ENCODE assay signal across 8 cellular contexts in the genomic region with DNA sequence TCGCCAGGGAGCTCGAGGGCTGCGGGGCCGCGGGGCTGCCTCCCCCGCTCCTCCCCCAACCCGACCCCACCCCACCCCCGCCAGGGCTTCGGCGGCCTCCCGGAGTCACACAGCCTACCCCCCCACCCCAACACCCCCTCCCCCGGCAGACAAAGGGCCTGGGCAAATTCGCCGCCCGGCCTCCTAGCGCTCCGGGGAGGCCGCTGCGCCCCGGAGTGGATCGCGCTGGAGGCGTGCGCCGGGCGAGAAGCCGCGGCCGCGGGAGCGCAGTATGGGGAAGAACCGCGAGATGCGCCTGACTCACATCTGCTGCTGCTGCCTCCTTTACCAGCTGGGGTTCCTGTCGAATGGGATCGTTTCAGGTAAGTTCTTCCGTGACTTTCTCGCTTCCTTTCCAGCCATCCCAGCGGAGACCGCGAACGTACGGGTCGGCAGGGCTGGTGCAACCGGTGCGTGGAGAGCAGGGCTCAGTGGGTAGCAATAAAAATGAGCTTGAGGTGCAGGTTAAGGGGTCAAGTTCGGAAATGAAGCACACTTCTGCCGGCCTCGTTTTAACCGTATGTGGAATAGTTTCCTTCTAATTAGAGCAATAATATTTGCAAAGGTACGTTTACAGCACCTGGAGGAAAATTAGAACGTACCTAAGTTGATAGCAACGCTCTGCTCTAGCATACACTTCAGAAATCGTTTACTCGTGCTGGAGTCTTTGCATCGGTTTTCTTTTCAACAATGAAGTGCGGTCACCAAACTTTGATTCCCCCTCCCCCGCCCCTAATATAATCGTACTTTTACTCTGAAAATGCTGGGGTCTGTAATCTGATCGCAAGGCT. TPM values are rescaled to one million over a fixed set of nuclear protein-coding genes. Genes with fewer than 3 reads are reported as not detected.
DNase-seq lines count a peak whose midpoint lies in the region; ATAC-seq and TF ChIP-seq lines count a peak whose summit lies in the region.

A gene with protein sequence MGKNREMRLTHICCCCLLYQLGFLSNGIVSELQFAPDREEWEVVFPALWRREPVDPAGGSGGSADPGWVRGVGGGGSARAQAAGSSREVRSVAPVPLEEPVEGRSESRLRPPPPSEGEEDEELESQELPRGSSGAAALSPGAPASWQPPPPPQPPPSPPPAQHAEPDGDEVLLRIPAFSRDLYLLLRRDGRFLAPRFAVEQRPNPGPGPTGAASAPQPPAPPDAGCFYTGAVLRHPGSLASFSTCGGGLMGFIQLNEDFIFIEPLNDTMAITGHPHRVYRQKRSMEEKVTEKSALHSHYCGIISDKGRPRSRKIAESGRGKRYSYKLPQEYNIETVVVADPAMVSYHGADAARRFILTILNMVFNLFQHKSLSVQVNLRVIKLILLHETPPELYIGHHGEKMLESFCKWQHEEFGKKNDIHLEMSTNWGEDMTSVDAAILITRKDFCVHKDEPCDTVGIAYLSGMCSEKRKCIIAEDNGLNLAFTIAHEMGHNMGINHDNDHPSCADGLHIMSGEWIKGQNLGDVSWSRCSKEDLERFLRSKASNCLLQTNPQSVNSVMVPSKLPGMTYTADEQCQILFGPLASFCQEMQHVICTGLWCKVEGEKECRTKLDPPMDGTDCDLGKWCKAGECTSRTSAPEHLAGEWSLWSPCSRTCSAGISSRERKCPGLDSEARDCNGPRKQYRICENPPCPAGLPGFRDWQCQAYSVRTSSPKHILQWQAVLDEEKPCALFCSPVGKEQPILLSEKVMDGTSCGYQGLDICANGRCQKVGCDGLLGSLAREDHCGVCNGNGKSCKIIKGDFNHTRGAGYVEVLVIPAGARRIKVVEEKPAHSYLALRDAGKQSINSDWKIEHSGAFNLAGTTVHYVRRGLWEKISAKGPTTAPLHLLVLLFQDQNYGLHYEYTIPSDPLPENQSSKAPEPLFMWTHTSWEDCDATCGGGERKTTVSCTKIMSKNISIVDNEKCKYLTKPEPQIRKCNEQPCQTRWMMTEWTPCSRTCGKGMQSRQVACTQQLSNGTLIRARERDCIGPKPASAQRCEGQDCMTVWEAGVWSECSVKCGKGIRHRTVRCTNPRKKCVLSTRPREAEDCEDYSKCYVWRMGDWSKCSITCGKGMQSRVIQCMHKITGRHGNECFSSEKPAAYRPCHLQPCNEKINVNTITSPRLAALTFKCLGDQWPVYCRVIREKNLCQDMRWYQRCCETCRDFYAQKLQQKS (plus strand): TSS at position 178 of the 830 bp plus-strand sequence. CDS start 94 bp downstream, at position 272.

- H4K20me1 ChIP-seq in GM23338 (replicated peaks; ENCODE audit: insufficient read depth), result 0 out of 2 replicates have a peak, but pooled peaks cover 16% of the 10 kb centered on the region

- H3K27ac ChIP-seq in GM23338 (ENCODE audit: low read depth) (peak within 1 kb of the TSS; percentile 79), RWPE2 (ENCODE audit: poor library complexity, severe bottlenecking) (no peak within 1 kb of the TSS), mesendoderm (ENCODE audit: low read depth, low read length) (peak within 1 kb of the TSS; percentile 82), upper lobe of right lung (no peak within 1 kb of the TSS)

- peak within 1 kb of the TSS; percentile 87 for H3K4me3 ChIP-seq in GM23338
- H3K4me3 ChIP-seq in RWPE2 (ENCODE audit: severe bottlenecking), result peak within 1 kb of the TSS; percentile 23
- peak within 1 kb of the TSS; percentile 69 for H3K4me3 ChIP-seq in mesendoderm (ENCODE audit: low read length)
- H3K4me3 ChIP-seq in upper lobe of right lung, result peak within 1 kb of the TSS; percentile 21

- H3K9ac ChIP-seq in mesendoderm (ENCODE audit: low read length), result peak within 1 kb of the TSS; percentile 85

- H2BK15ac ChIP-seq in mesendoderm (replicated peaks; ENCODE audit: low read depth), result no peak within 1 kb of the TSS

- H3K4me2 ChIP-seq in GM23338, result peak within 1 kb of the TSS; percentile 96
- peak within 1 kb of the TSS; percentile 88 for H3K4me2 ChIP-seq in mesendoderm (ENCODE audit: low read length)

- H3K4me3 Mint-ChIP-seq in GM23338, result peak within 1 kb of the TSS; percentile 100
- H3K4me3 Mint-ChIP-seq in endothelial cell (ENCODE audit: unreplicated experiment), result peak within 1 kb of the TSS; percentile 98

- peak within 1 kb of the TSS; percentile 97 for H3K27ac Mint-ChIP-seq in GM23338
- H3K27ac Mint-ChIP-seq in endothelial cell (ENCODE audit: unreplicated experiment), result peak within 1 kb of the TSS; percentile 77

- peaks cover 16% of the 10 kb centered on the region; the same call in 1 of the 2 replicates for H3K27me3 ChIP-seq in GM23338 (ENCODE audit: insufficient read depth)
- H3K27me3 ChIP-seq in RWPE2 (ENCODE audit: insufficient read depth, poor library complexity, severe bottlenecking), result peaks cover 72% of the 10 kb centered on the region
- no peaks in the 10 kb centered on the region for H3K27me3 ChIP-seq in mesendoderm (ENCODE audit: insufficient read depth, low read length, poor library complexity)
- H3K27me3 ChIP-seq in upper lobe of right lung, result peaks cover 47% of the 10 kb centered on the region

- H3K27me3 Mint-ChIP-seq in GM23338 (ENCODE audit: insufficient read depth, low read depth, poor library complexity) (peaks cover 7% of the 10 kb centered on the region), endothelial cell (ENCODE audit: unreplicated experiment) (peaks cover 11% of the 10 kb centered on the region)

- H3K79me1 ChIP-seq in mesendoderm (ENCODE audit: low read length), result no peaks in the 10 kb centered on the region

- peak within 1 kb of the TSS; percentile 83 for H3K23ac ChIP-seq in mesendoderm (ENCODE audit: low read length)

- H3K36me3 Mint-ChIP-seq in GM23338 (ENCODE audit: low read depth), result peaks cover 20% of the 10 kb centered on the region
- H3K36me3 Mint-ChIP-seq in endothelial cell (ENCODE audit: low read depth, unreplicated experiment), result peaks cover 6% of the 10 kb centered on the region

- peak within 1 kb of the TSS; percentile 26 for H3K4ac ChIP-seq in mesendoderm (ENCODE audit: low read depth, low read length)

- H3K4me1 Mint-ChIP-seq in GM23338, result peaks cover 48% of the 10 kb centered on the region
- peaks cover 25% of the 10 kb centered on the region for H3K4me1 Mint-ChIP-seq in endothelial cell (ENCODE audit: unreplicated experiment)

- no peak within 1 kb of the TSS for H4K5ac ChIP-seq in mesendoderm (ENCODE audit: low read length)

- H3K9me3 ChIP-seq in RWPE2 (ENCODE audit: severe bottlenecking) (no peaks in the 10 kb centered on the region), upper lobe of right lung (no peaks in the 10 kb centered on the region)

- no peak for TF ChIP-seq CTCF in GM23338 (conservative IDR thresholded peaks at IDR 0.05; ENCODE audit: low read depth in 2 of 2)
- TF ChIP-seq CTCF in RWPE2 (IDR thresholded peaks at IDR 0.05; ENCODE audit: poor library complexity, severe bottlenecking), result no peak
- TF ChIP-seq CTCF in endothelial cell (IDR thresholded peaks at IDR 0.05; ENCODE audit: unreplicated experiment), result no peak
- no peak for TF ChIP-seq CTCF in upper lobe of right lung (IDR thresholded peaks at IDR 0.05)

- H3K79me2 ChIP-seq in GM23338 (replicated peaks; ENCODE audit: insufficient read depth), result peaks cover 36% of the 10 kb centered on the region
- H3K79me2 ChIP-seq in mesendoderm (ENCODE audit: control insufficient read depth, insufficient read depth, low read length), result peaks cover 21% of the 10 kb centered on the region

- peak within 1 kb of the TSS; percentile 86 for H3K18ac ChIP-seq in mesendoderm (ENCODE audit: low read length)

- H2AK5ac ChIP-seq in mesendoderm (ENCODE audit: low read length), result no peak within 1 kb of the TSS

- H3K9me3 Mint-ChIP-seq in GM23338, result peaks cover 2% of the 10 kb centered on the region; the same call in 1 of the 3 replicates
- H3K9me3 Mint-ChIP-seq in endothelial cell (ENCODE audit: unreplicated experiment), result no peaks in the 10 kb centered on the region

- no CpG with 5 or more reads among the region's 60 CpGs for WGBS in mesendoderm (ENCODE audit: extremely low coverage, insufficient coverage, low lambda C conversion rate)

- peak within 1 kb of the TSS; percentile 2 for H2BK5ac ChIP-seq in mesendoderm (ENCODE audit: low read length)

- H3K4me1 ChIP-seq in GM23338 (ENCODE audit: insufficient read depth), result peaks cover 40% of the 10 kb centered on the region
- H3K4me1 ChIP-seq in RWPE2 (ENCODE audit: insufficient read depth, poor library complexity, severe bottlenecking), result no peaks in the 10 kb centered on the region
- peaks cover 6% of the 10 kb centered on the region for H3K4me1 ChIP-seq in mesendoderm (ENCODE audit: control insufficient read depth, low read depth, low read length)
- peaks cover 4% of the 10 kb centered on the region for H3K4me1 ChIP-seq in upper lobe of right lung

- no peaks in the 10 kb centered on the region for H3K9me2 ChIP-seq in GM23338 (ENCODE audit: insufficient read depth)

- H2AFZ ChIP-seq in GM23338, result peak within 1 kb of the TSS; percentile 91

- peak within 1 kb of the TSS; percentile 95 for H3K56ac ChIP-seq in mesendoderm (ENCODE audit: low read length)

- H4K8ac ChIP-seq in mesendoderm (ENCODE audit: low read depth, low read length), result no peak within 1 kb of the TSS

- H3K36me3 ChIP-seq in GM23338 (ENCODE audit: insufficient read depth) (no peaks in the 10 kb centered on the region), RWPE2 (ENCODE audit: low read depth) (no peaks in the 10 kb centered on the region), mesendoderm (ENCODE audit: control insufficient read depth, insufficient read depth, low read length) (no peaks in the 10 kb centered on the region), upper lobe of right lung (no peaks in the 10 kb centered on the region)

- H2BK120ac ChIP-seq in mesendoderm (ENCODE audit: low read depth, low read length), result peak within 1 kb of the TSS; percentile 40

- 0 out of 2 replicates have a peak, but pooled peaks cover 4% of the 10 kb centered on the region for H3F3A ChIP-seq in GM23338 (replicated peaks; ENCODE audit: low read depth)

- DNase-seq in Ammon's horn (ENCODE audit: low spot score) (peak; percentile 29), GM23338 (ENCODE audit: low spot score) (peak; percentile 76), RWPE2 (ENCODE audit: low spot score) (no peak), endothelial cell (ENCODE audit: low spot score) (peak; percentile 69), mesendoderm (peak; percentile 86), upper lobe of right lung (no peak)

- ATAC-seq in GM23338 (peak; percentile 62), RWPE2 (ENCODE audit: low read depth) (peak; percentile 86), upper lobe of right lung (peak; percentile 47), GM21717 (IDR thresholded peaks at IDR 0.05; ENCODE audit: unreplicated experiment) (no peak), GM21529 (IDR thresholded peaks at IDR 0.05; ENCODE audit: unreplicated experiment) (no peak)

- intact Hi-C loops in upper lobe of right lung (cut with DNase I), result no loop called here

TF ChIP-seq in GM23338, 12 proteins besides CTCF, POLR2A, EP300 and RAD21:
- no peak for TF ChIP-seq NANOG (IDR thresholded peaks at IDR 0.05; ENCODE audit: borderline replicate concordance)
- no peak for TF ChIP-seq ZNF114 (CRISPR knock-in tag; IDR thresholded peaks at IDR 0.05)
- TF ChIP-seq POLR2AphosphoS5 (IDR thresholded peaks at IDR 0.05; ENCODE audit: low read depth), result 0 out of 2 replicates have a peak, but pooled peaks have one; percentile 3

RNA-seq across cellular contexts. Expression of the gene that starts here (rescaled TPM):
- 27.4 and 37.9 TPM in 2 replicates for total RNA-seq in GM23338 (2014; rRNA removed; shearing (Covaris generic))
- 5.9 and 6.0 TPM in 2 replicates for polyA plus RNA-seq in GM23338 (2016; fragmentation: Nextera tagmentation; extraction: Ambion mirVana)
- 6.9 TPM for total RNA-seq in endothelial cell (ENCODE audit: unreplicated experiment)
- 16.6 TPM for polyA plus RNA-seq in mesendoderm (2013, experiment 1 of 2)
- polyA plus RNA-seq in mesendoderm (2013, experiment 2 of 2), result 16.4 TPM
- total RNA-seq in upper lobe of right lung, result not detected

Comparison
In these comparisons a context has a peak if more than half of its experiments do, and no peak if none do; other contexts are left out.
1. Peak in ATAC-seq and H3K4me3 ChIP-seq in upper lobe of right lung; RNA of the gene not detected or under 1 TPM.
2. DNase-seq: peak in Ammon's horn (single experiment), GM23338 (single experiment), endothelial cell (single experiment) and mesendoderm (single experiment); none in RWPE2 (single experiment) and upper lobe of right lung (single experiment).
3. ATAC-seq: peak in GM23338 (single experiment) and RWPE2 (single experiment); none in GM21717 (single experiment) and GM21529 (single experiment).
4. H3K27ac ChIP-seq: peak in GM23338 (single experiment) and mesendoderm (single experiment); none in RWPE2 (single experiment) and upper lobe of right lung (single experiment).
5. H3K4me3 ChIP-seq: peak in every context shown above with its lines; median percentile 87 in GM23338; 69 in mesendoderm; 23 in RWPE2; 21 in upper lobe of right lung.